20 cellular contexts compared by ENCODE assay signal in the genomic region with DNA sequence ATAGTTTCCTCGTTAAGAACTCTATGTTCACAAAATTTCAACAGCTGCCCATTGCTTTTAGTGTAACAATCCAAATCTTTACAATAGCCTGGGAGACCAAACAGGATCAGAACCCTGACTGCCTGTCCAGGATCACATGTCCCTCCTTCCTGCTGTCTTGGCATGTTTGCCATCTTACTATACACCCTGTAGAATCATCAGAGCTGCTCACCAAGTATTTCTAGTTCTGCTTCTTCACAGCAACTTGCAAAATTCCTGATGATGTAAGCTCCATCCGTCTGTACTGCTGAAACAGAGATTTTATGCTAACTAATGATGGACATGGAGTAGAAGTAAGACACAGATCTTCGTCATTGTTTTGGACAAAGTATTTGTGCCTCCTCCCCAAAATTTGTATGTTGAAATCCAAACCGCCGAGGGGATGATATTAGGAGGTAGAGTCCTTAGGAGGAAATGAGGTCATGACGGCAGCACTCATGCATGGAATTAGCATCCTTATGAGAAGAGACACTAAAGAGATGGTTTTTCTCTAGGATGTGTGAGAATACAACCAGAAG.
DNase-seq lines count a peak whose midpoint lies in the region; ATAC-seq and TF ChIP-seq lines count a peak whose summit lies in the region.
"Had no signal": no experiment of that assay in that cellular context is flagged by ENCODE, and none has a peak within 500 bp of the region (broad histone marks: within the 10 kb centered on the region; RNA-seq: fewer than 3 reads in every experiment).

No MANE protein-coding gene starts in this region.

- H3K4me1 Mint-ChIP-seq in type B pancreatic cell (ENCODE audit: unreplicated experiment) (no peaks in the 10 kb centered on the region), HFFc6 (ENCODE audit: low read depth) (no peaks in the 10 kb centered on the region)
- H3K4me1 Mint-ChIP-seq: CD8-positive, alpha-beta memory T cell had no signal

- peak overlapping the region; percentile 99 for H3K27ac ChIP-seq in SK-N-MC
- H3K27ac ChIP-seq in epithelial cell of prostate = no peak overlapping the region
- H3K27ac ChIP-seq: 22Rv1, A549, BLaER1, GM23248 had no signal

- no peak for TF ChIP-seq CTCF in type B pancreatic cell (conservative IDR thresholded peaks at IDR 0.05)
- no peak for TF ChIP-seq CTCF in HFFc6 (IDR thresholded peaks at IDR 0.05)

- H3K4me3 Mint-ChIP-seq in type B pancreatic cell = no peak overlapping the region
- H3K4me3 Mint-ChIP-seq in HFFc6 = no peak overlapping the region
- H3K4me3 Mint-ChIP-seq: CD8-positive, alpha-beta memory T cell had no signal

- H3K9me3 Mint-ChIP-seq in type B pancreatic cell = no peaks in the 10 kb centered on the region
- peaks cover 25% of the 10 kb centered on the region for H3K9me3 Mint-ChIP-seq in HFFc6

- DNase-seq in SIG-M5 treated with dmso at 0.1 percent for 504 hours (lab: John Stamatoyannopoulos, UW; ENCODE audit: unreplicated experiment) = peak; percentile 2
- no peak for DNase-seq in SIG-M5 (lab: John Stamatoyannopoulos, UW)
- no peak for DNase-seq in SK-N-MC (ENCODE audit: low read depth, low spot score)
- DNase-seq in epithelial cell of prostate (ENCODE audit: low read depth, low spot score) = peak; percentile 16
- DNase-seq in type B pancreatic cell (ENCODE audit: extremely low spot score, unreplicated experiment) = no peak
- no peak for DNase-seq in HFFc6
- DNase-seq: CD8-positive, alpha-beta memory T cell; COR-L47; DMS 273 treated with DMSO at 0.1 percent for 48 hours; DMS53; DND-41; EL; GM23248 had no signal

- H3K36me3 Mint-ChIP-seq in type B pancreatic cell = no peaks in the 10 kb centered on the region
- H3K36me3 Mint-ChIP-seq in HFFc6 (ENCODE audit: low read depth) = no peaks in the 10 kb centered on the region
- H3K36me3 Mint-ChIP-seq: CD8-positive, alpha-beta memory T cell had no signal

- no peaks in the 10 kb centered on the region for H3K9me3 ChIP-seq in SK-N-MC (ENCODE audit: low read depth, low read length)
- H3K9me3 ChIP-seq: A549, BLaER1, HAP-1 had no signal

- H3K4me3 ChIP-seq in SK-N-MC = peak overlapping the region; percentile 18; the same call in 1 of the 2 replicates
- H3K4me3 ChIP-seq: A549, BLaER1, GM12878, GM23248, HAP-1 had no signal

- no peaks in the 10 kb centered on the region for H3K36me3 ChIP-seq in SK-N-MC (ENCODE audit: insufficient read depth, low read length)
- H3K36me3 ChIP-seq: BLaER1, HAP-1 had no signal

- ATAC-seq in GM21717 (IDR thresholded peaks at IDR 0.05; ENCODE audit: unreplicated experiment) (no peak), GM18511 (IDR thresholded peaks at IDR 0.05; ENCODE audit: unreplicated experiment) (no peak)
- ATAC-seq: A549, GM12878 had no signal

- peak overlapping the region; percentile 78 for H3K27ac Mint-ChIP-seq in type B pancreatic cell
- no peak overlapping the region for H3K27ac Mint-ChIP-seq in HFFc6
- H3K27ac Mint-ChIP-seq: CD8-positive, alpha-beta memory T cell had no signal

- H3K27me3 Mint-ChIP-seq in type B pancreatic cell (peaks cover 25% of the 10 kb centered on the region), HFFc6 (ENCODE audit: insufficient read depth) (no peaks in the 10 kb centered on the region)

- no peak overlapping the region for H3K9ac ChIP-seq in SK-N-MC (ENCODE audit: insufficient read length)
- H3K9ac ChIP-seq: BLaER1, GM23248 had no signal

Comparison
In these comparisons a context has a peak if more than half of its experiments do, and no peak if none do; other contexts are left out.
1. DNase-seq: peak in SIG-M5 treated with dmso at 0.1 percent for 504 hours (single experiment) and epithelial cell of prostate (single experiment); none in SIG-M5 (single experiment), SK-N-MC (single experiment), type B pancreatic cell (single experiment) and HFFc6 (single experiment).